In the genomic region with DNA sequence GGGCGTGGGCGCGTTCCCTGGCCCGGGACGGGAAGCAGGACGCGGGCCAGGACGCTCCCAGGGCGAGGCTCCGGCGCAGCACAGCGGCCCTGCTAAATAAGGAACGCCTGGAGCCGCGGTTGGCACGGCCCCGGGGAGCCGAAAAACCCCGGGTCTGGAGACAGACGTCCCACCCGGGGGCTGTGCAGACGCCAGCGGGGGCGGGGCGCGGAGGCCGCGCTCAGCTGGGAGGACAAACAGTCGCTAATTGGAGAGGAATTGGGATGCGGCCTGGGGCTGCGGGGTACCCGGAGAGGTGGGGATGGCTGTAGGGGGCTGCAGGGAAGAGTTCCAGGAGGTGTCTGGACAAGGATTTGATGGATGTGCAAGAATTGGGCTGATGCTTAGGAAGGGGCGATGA, we compare ENCODE assay signal across 7 cellular contexts. TPM values are rescaled to one million over a fixed set of nuclear protein-coding genes. Genes with fewer than 3 reads are reported as not detected.
DNase-seq lines count a peak whose midpoint lies in the region; ATAC-seq and TF ChIP-seq lines count a peak whose summit lies in the region.
"Not testable (repeated sequence)": the region's sequence is repeated elsewhere in the genome, so short reads cannot be mapped to it uniquely, and the experiment has no call there.

No MANE protein-coding gene starts in this region.

- not testable (repeated sequence) for H3K9me3 Mint-ChIP-seq in neural crest cell

- H3K27ac Mint-ChIP-seq in neural crest cell (ENCODE audit: unreplicated experiment): not testable (repeated sequence)

- not testable (repeated sequence) for H3K36me3 Mint-ChIP-seq in neural crest cell (ENCODE audit: low read depth)

- not testable (repeated sequence) for H3K36me3 ChIP-seq in HEK293 (ENCODE audit: control insufficient read depth in 2 of 2, insufficient read depth in 1 of 2, low read length in 2 of 2); mammary epithelial cell (ENCODE audit: insufficient read depth, low read length)

- not testable (repeated sequence) for H3K4me2 ChIP-seq in mammary epithelial cell (ENCODE audit: insufficient read depth, low read depth, low read length)

- POLR2A ChIA-PET in HEK293 (lab: Yijun Ruan, JAX): not testable (repeated sequence)

- BruUV-seq in mammary epithelial cell (replicated peaks; lab: Mats Ljungman, UMichigan): not testable (repeated sequence)

- not testable (repeated sequence) for H3K4me1 Mint-ChIP-seq in neural crest cell

- H3K27me3 Mint-ChIP-seq in neural crest cell (ENCODE audit: low read depth): not testable (repeated sequence)

- H3K4me3 ChIP-seq in HEK293 (ENCODE audit: low read depth, low read length) (peak overlapping the region; percentile 36), mammary epithelial cell (replicated peaks in 1 of 3; ENCODE audit: insufficient read depth in 1 of 3, low read depth in 2 of 3, low read length in 3 of 3) (peak overlapping the region in 2 of 3 experiments; percentile 39 to 47)

- CTCF ChIA-PET in HEK293 (lab: Yijun Ruan, JAX); mammary epithelial cell (lab: Charles Lee; ENCODE audit: low non-redundant PET): not testable (repeated sequence)

- H3K4me3 Mint-ChIP-seq in neural crest cell: peak overlapping the region; percentile 56

- DNase-seq in T-helper 22 cell (ENCODE audit: low read depth): peak; percentile 24
- DNase-seq in activated T-cell treated with anti-CD3 and anti-CD28 coated beads, Interleukin-2, amount 50 U/mL, for 48 hours: peak; percentile 74 to 78
- DNase-seq in mammary epithelial cell: not testable (repeated sequence)
- DNase-seq in left cardiac atrium: peak; percentile 77
- peak; percentile 52 for DNase-seq in neural crest cell (ENCODE audit: low read depth, low spot score)
- DNase-seq in stimulated activated CD4-positive, alpha-beta T cell treated with anti-CD3 and anti-CD28 coated beads, TNF-alpha, amount 100 ng/mL, for 24 hours (ENCODE audit: low read depth in 3 of 3): peak; percentile 11 to 43 (median 21)

- not testable (repeated sequence) for H3K27me3 ChIP-seq in mammary epithelial cell (ENCODE audit: insufficient read depth, low read length)

- intact Hi-C loops in mammary epithelial cell (cut with micrococcal nuclease); left cardiac atrium (cut with DNase I): not testable (repeated sequence)

- TF ChIP-seq CTCF in HEK293 (tag by site-specific recombination; IDR thresholded peaks at IDR 0.05); mammary epithelial cell (conservative IDR thresholded peaks at IDR 0.05 in 1 of 2, IDR thresholded peaks at IDR 0.05 in 1 of 2; ENCODE audit: extremely low read depth in 1 of 2, insufficient read depth in 1 of 2, low read depth in 1 of 2, low read length in 2 of 2); neural crest cell (conservative IDR thresholded peaks at IDR 0.05): not testable (repeated sequence)

- H3K4me1 ChIP-seq in HEK293 (ENCODE audit: control insufficient read depth, insufficient read depth, low read length); mammary epithelial cell (ENCODE audit: insufficient read depth, low read length): not testable (repeated sequence)

- not testable (repeated sequence) for H4K20me1 ChIP-seq in mammary epithelial cell (ENCODE audit: insufficient read depth, low read length)

- in situ Hi-C loops in mammary epithelial cell (cut with MboI; ENCODE audit: low sequenced_read_pairs in 2 of 2): not testable (repeated sequence)

- H3K9me3 ChIP-seq in HEK293 (ENCODE audit: control insufficient read depth, insufficient read depth, low read depth, low read length); mammary epithelial cell (replicated peaks; ENCODE audit: insufficient read depth, low read length): not testable (repeated sequence)

- dilution Hi-C loops in mammary epithelial cell (cut with HindIII; ENCODE audit: low sequenced_read_pairs): not testable (repeated sequence)

- not testable (repeated sequence) for H3K79me2 ChIP-seq in mammary epithelial cell (ENCODE audit: insufficient read depth, low read length)

- H2AFZ ChIP-seq in mammary epithelial cell (ENCODE audit: low read depth, low read length): not testable (repeated sequence)

- not testable (repeated sequence) for ATAC-seq in left cardiac atrium

- not testable (repeated sequence) for H3K27ac ChIP-seq in HEK293 (ENCODE audit: extremely low read depth, low read depth, low read length); mammary epithelial cell (ENCODE audit: insufficient read depth, low read depth, low read length)

- not testable (repeated sequence) for H3K9ac ChIP-seq in mammary epithelial cell (ENCODE audit: insufficient read depth, low read length)

- 0% methylated on average over 10 of the region's 33 CpGs for WGBS in mammary epithelial cell (ENCODE audit: low coverage, missing lambda C conversion rate)

TF ChIP-seq in HEK293, 187 proteins besides CTCF, POLR2A, EP300 and RAD21:
- TF ChIP-seq EGR2 (tag by site-specific recombination; IDR thresholded peaks at IDR 0.05; ENCODE audit: low read depth) (peak; percentile 44; the same call in 1 of the 2 replicates), ZBTB20 (tag by site-specific recombination; IDR thresholded peaks at IDR 0.05) (peak; percentile 59; the same call in 1 of the 2 replicates), ZIC2 (tag by site-specific recombination; IDR thresholded peaks at IDR 0.05) (peak; percentile 53), ZFHX2 (tag by site-specific recombination; conservative IDR thresholded peaks at IDR 0.05) (peak; percentile 38; the same call in 1 of the 2 replicates), GLIS2 (tag by site-specific recombination; IDR thresholded peaks at IDR 0.05) (peak; percentile 38; the same call in 1 of the 2 replicates), SP2 (tag by site-specific recombination; IDR thresholded peaks at IDR 0.05) (peak; percentile 52)
- TF ChIP-seq, protein P1, sequence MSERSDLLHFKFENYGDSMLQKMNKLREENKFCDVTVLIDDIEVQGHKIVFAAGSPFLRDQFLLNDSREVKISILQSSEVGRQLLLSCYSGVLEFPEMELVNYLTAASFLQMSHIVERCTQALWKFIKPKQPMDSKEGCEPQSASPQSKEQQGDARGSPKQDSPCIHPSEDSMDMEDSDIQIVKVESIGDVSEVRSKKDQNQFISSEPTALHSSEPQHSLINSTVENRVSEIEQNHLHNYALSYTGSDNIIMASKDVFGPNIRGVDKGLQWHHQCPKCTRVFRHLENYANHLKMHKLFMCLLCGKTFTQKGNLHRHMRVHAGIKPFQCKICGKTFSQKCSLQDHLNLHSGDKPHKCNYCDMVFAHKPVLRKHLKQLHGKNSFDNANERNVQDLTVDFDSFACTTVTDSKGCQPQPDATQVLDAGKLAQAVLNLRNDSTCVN (tag by site-specific recombination; optimal IDR thresholded peaks at IDR 0.05): peak; percentile 49

RNA-seq across cellular contexts. Expression of a gene that starts 25.3 kb away (rescaled TPM):
- total RNA-seq in mammary epithelial cell: 100 to 1,000 TPM in 1 of 2 donors, 10 to 100 TPM in 1; 41.0 to 159 TPM
- polyA plus RNA-seq in mammary epithelial cell: 34.7 TPM
- 5.2 TPM for polyA minus RNA-seq in mammary epithelial cell
- total RNA-seq in left cardiac atrium: 10 to 100 TPM; 52.2 to 56.3 TPM
- 171 and 176 TPM in 2 replicates for total RNA-seq in neural crest cell
